8 cellular contexts compared by ENCODE assay signal in the genomic region with DNA sequence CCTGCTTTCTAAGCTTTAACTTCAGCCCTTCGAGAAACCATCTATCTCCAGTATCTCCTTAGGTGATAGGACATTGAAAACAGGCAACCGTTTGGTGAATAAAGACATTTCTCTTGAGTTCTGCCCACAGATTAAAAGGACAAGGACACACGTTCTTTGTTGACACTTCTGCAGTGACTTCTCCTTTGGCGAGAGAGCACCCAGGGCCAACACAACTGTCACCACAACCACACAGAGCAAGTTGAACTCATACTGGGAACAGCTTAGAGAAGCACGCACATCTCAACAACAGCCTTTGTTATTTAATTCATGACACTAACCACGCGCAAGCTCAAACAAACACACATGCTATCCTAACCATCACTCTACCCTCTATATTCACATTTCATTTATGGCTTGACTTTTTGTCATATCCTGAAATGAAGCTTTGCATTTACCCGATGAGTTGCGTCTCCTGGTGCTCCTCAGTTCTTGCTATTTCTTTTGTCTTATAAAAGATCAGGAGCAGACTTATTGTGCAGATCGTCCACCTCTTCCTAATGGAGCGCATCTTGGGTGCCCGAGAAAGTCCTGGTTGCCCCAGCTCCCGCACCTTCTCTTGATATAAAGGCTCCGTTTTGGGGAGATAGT. TPM values are rescaled to one million over a fixed set of nuclear protein-coding genes. Genes with fewer than 3 reads are reported as not detected.
DNase-seq lines count a peak whose midpoint lies in the region; ATAC-seq and TF ChIP-seq lines count a peak whose summit lies in the region.

No MANE protein-coding gene starts in this region.

- no peak for ATAC-seq in GM21737 (IDR thresholded peaks at IDR 0.05; ENCODE audit: unreplicated experiment)

- H3K4me3 ChIP-seq in SU-DHL-6 (ENCODE audit: insufficient read depth, low read length, poor library complexity, severe bottlenecking) (peak overlapping the region; percentile 90), mononuclear cell (ENCODE audit: low read length) (peak overlapping the region; percentile 88), tibial nerve (peak overlapping the region; percentile 27 to 63 (median 42))

- peak; percentile 36 for DNase-seq in NCI-H510A treated with DMSO at 0.1 percent for 48 hours (lab: John Stamatoyannopoulos, UW)
- DNase-seq in NCI-H510A (lab: John Stamatoyannopoulos, UW) = no peak
- peak; percentile 20 to 32 for DNase-seq in dermis microvascular lymphatic vessel endothelial cell (ENCODE audit: low read depth in 2 of 2)
- DNase-seq in tibial nerve (ENCODE audit: low spot score in 2 of 2) = no peak
- no peak for DNase-seq in activated gamma-delta T cell treated with Interleukin-2 at 50 U/mL for 16 hours

- H3K4me1 ChIP-seq in mononuclear cell (ENCODE audit: insufficient read depth, low read length) = peaks cover 39% of the 10 kb centered on the region
- peaks cover 0 to 27% (median 1%) of the 10 kb centered on the region in 4 donors for H3K4me1 ChIP-seq in tibial nerve

- 3 to 4% methylated on average over 14 of the region's 14 CpGs for WGBS in tibial nerve, 2 donors

- H3K27ac ChIP-seq in SU-DHL-6 (ENCODE audit: low read depth, low read length) (peak overlapping the region; percentile 98), tibial nerve (peak overlapping the region in 3 of 4 donors; percentile 79 to 84 (median 80))

- peak overlapping the region; percentile 69 for H3K9ac ChIP-seq in SU-DHL-6 (ENCODE audit: low read length)

- H3K9me2 ChIP-seq in SU-DHL-6 (replicated peaks; ENCODE audit: insufficient read depth, low read length) = no peaks in the 10 kb centered on the region

- H3K27me3 ChIP-seq in SU-DHL-6 (ENCODE audit: low read length) (no peaks in the 10 kb centered on the region), mononuclear cell (ENCODE audit: insufficient read depth, low read length) (no peaks in the 10 kb centered on the region), tibial nerve (peaks cover 0 to 5% of the 10 kb centered on the region in 2 donors)

- no peak for TF ChIP-seq CTCF in SU-DHL-6 (IDR thresholded peaks at IDR 0.05; ENCODE audit: insufficient read depth, low read length, poor library complexity, severe bottlenecking)
- no peak for TF ChIP-seq CTCF in tibial nerve (IDR thresholded peaks at IDR 0.05)

- H4K20me1 ChIP-seq in SU-DHL-6 (ENCODE audit: low read depth, low read length) = no peaks in the 10 kb centered on the region

- TF ChIP-seq POLR2A in tibial nerve (IDR thresholded peaks at IDR 0.05) = no peak

- H3K9me3 ChIP-seq in SU-DHL-6 (ENCODE audit: insufficient read depth, low read length) (no peaks in the 10 kb centered on the region), mononuclear cell (ENCODE audit: low read depth, low read length) (no peaks in the 10 kb centered on the region), tibial nerve (no peaks in the 10 kb centered on the region)

- no peak overlapping the region for H2AFZ ChIP-seq in SU-DHL-6 (ENCODE audit: low read depth, low read length, severe bottlenecking)

- H3K36me3 ChIP-seq in SU-DHL-6 (ENCODE audit: low read length) = 0 out of 2 replicates have a peak, but pooled peaks cover 2% of the 10 kb centered on the region
- H3K36me3 ChIP-seq in tibial nerve = no peaks in the 10 kb centered on the region

- H3F3A ChIP-seq in SU-DHL-6 (ENCODE audit: insufficient read depth) = peaks cover 51% of the 10 kb centered on the region

- H3K4me2 ChIP-seq in SU-DHL-6 (ENCODE audit: low read depth, low read length, poor library complexity, severe bottlenecking) = peak overlapping the region; percentile 92

- TF ChIP-seq EP300 in tibial nerve (IDR thresholded peaks at IDR 0.05) = no peak

- peaks cover 87% of the 10 kb centered on the region for H3K79me2 ChIP-seq in SU-DHL-6 (ENCODE audit: insufficient read depth, low read length)

RNA-seq across cellular contexts. Expression of gene ST8SIA4, which starts 0.6 kb away (rescaled TPM):
- total RNA-seq in dermis microvascular lymphatic vessel endothelial cell (4.8 and 7.2 TPM in 2 replicates), mononuclear cell (20.7 TPM), tibial nerve (1 to 10 TPM; 1.8 to 5.7 (median 3.5) TPM)

Comparison
In these comparisons a context has a peak if more than half of its experiments do, and no peak if none do; other contexts are left out.
1. DNase-seq: peak in NCI-H510A treated with DMSO at 0.1 percent for 48 hours (single experiment) and dermis microvascular lymphatic vessel endothelial cell (2 of 2); none in NCI-H510A (single experiment), tibial nerve (0 of 2) and activated gamma-delta T cell treated with Interleukin-2 at 50 U/mL for 16 hours (single experiment).
2. Peak in every context shown above with its lines, with median percentiles within 50 percentile points of each other: H3K4me3 ChIP-seq.